Comparison of ENCODE assay signal across 17 cellular contexts in the genomic region with DNA sequence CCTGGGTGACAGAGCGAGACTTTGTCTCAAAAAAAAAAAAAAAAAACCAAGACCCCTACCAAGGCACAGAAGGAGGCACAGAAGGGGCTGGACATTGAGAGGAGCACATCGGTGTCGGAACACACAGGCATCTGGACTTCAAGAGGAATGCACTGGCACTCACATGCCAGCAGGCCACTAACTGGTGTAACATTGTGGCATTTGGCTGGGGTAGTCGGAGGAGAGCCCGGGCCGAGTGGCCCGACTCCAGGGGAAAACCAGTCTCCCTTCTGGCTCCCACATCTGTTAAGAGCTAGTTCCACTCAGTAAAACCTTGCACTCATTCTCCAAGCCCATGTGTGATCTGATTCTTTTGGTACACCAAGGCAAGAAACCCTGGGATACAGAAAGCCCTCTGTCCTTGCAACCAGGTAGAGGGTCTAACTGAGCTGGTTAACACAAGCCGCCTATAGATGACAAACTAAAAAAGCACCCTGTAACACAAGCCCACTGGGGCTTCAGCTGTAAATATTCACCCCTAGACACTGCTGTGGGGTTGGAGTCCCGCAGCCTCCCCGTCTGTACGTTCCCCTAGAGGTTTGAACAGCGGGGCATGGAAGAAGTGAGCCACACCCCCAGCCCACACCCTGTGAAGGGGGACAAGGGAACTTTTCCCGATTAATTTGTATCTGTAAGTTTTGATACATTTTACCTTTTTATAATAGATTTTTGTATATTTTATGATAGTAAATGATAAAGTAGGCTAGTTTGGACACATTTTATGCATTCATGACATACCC. TPM values are rescaled to one million over a fixed set of nuclear protein-coding genes. Genes with fewer than 3 reads are reported as not detected.
DNase-seq lines count a peak whose midpoint lies in the region; ATAC-seq and TF ChIP-seq lines count a peak whose summit lies in the region.
"Had no signal": no experiment of that assay in that cellular context is flagged by ENCODE, and none has a peak within 500 bp of the region (broad histone marks: within the 10 kb centered on the region; RNA-seq: fewer than 3 reads in every experiment).

No MANE protein-coding gene starts in this region.

- TF ChIP-seq CTCF in AG10803 (conservative IDR thresholded peaks at IDR 0.05; ENCODE audit: low read length) (no peak), HCT116 (IDR thresholded peaks at IDR 0.05 in 2 of 3, conservative IDR thresholded peaks at IDR 0.05 in 1 of 3; ENCODE audit: borderline replicate concordance in 1 of 3, insufficient read depth in 1 of 3, low read depth in 2 of 3, low read length in 2 of 3) (no peak), heart left ventricle (IDR thresholded peaks at IDR 0.05) (no peak), psoas muscle (IDR thresholded peaks at IDR 0.05) (no peak)

- peak overlapping the region; percentile 54 for H3K4me2 ChIP-seq in HCT116 (ENCODE audit: low read length)
- H3K4me2 ChIP-seq: SK-N-SH had no signal

- TF ChIP-seq RAD21 in HCT116 (IDR thresholded peaks at IDR 0.05; ENCODE audit: low read depth): no peak

- intact Hi-C loops in HCT116 (cut with micrococcal nuclease) (no loop called here), heart left ventricle (cut with DNase I) (no loop called here), psoas muscle (cut with DNase I) (no loop called here)

- H3K4me1 ChIP-seq in HCT116 (ENCODE audit: control insufficient read depth in 1 of 2, insufficient read depth in 2 of 2, low read length in 2 of 2) (peaks cover 3 to 13% of the 10 kb centered on the region in 2 experiments; a peak in 3 of 4 replicates), heart left ventricle (peaks cover 0 to 4% (median 0%) of the 10 kb centered on the region in 12 donors), psoas muscle (peaks cover 5% of the 10 kb centered on the region)

- RAD21 ChIA-PET in HCT116 (lab: Charles Lee; ENCODE audit: low non-redundant PET in 1 of 2, low total read pairs in 2 of 2, uncharacterized antibody in 2 of 2, unreplicated experiment in 2 of 2): no interaction called here

- H3K4me3 ChIP-seq in AG10803 (ENCODE audit: low read length) (no peak overlapping the region), HCT116 (replicated peaks in 1 of 2; ENCODE audit: low read depth in 1 of 2, low read length in 2 of 2) (no peak overlapping the region), heart left ventricle (no peak overlapping the region), psoas muscle (no peak overlapping the region)
- H3K4me3 ChIP-seq: PC-9 had no signal

- DNase-seq in AG10803 (ENCODE audit: low read depth): peak; percentile 26
- DNase-seq in HCT116 (ENCODE audit: low read depth, low spot score): no peak
- peak in 3 of 5 donors; percentile 19 to 35 (median 29) for DNase-seq in heart left ventricle
- peak in 1 of 2 donors; percentile 55 for DNase-seq in psoas muscle
- DNase-seq in SKM-1 (lab: John Stamatoyannopoulos, UW; ENCODE audit: unreplicated experiment): no peak
- DNase-seq in SK-N-DZ (ENCODE audit: low spot score): no peak
- DNase-seq in effector CD4-positive, alpha-beta T cell: no peak
- DNase-seq: AML-193, Caco-2, NCI-H1436 treated with DMSO at 0.1 percent for 48 hours, NCI-H2029 treated with DMSO at 0.1 percent for 48 hours, NCI-H2171 treated with DMSO at 0.1 percent for 48 hours, NCI-H748 treated with DMSO at 0.1 percent for 48 hours, PC-9, SK-N-SH had no signal

- H3K27ac ChIP-seq in HCT116 (ENCODE audit: low read depth, low read length) (no peak overlapping the region; the same call in 1 of the 2 replicates), heart left ventricle (no peak overlapping the region), psoas muscle (peak overlapping the region; percentile 9)
- H3K27ac ChIP-seq: PC-9 had no signal

- WGBS in heart left ventricle, 4 donors: 61 to 72% (median 65%) methylated on average over 13 of the region's 13 CpGs
- 20 to 37% (median 25%) methylated on average over 13 of the region's 13 CpGs for WGBS in psoas muscle, 3 donors

- CTCF ChIA-PET in HCT116 (lab: Charles Lee): no interaction called here

- H3K79me2 ChIP-seq in HCT116 (ENCODE audit: insufficient read depth, low read length): no peaks in the 10 kb centered on the region

- H3K9me3 ChIP-seq in HCT116 (ENCODE audit: control insufficient read depth in 1 of 2, insufficient read depth in 1 of 2, low read depth in 1 of 2, low read length in 2 of 2) (peaks cover 3 to 6% of the 10 kb centered on the region in 2 experiments; a peak in 3 of 4 replicates), heart left ventricle (peaks cover 0 to 13% (median 6%) of the 10 kb centered on the region in 12 donors), psoas muscle (no peaks in the 10 kb centered on the region)

- POLR2A ChIA-PET in HCT116 (lab: Charles Lee): interaction anchor here (0.9 kb wide), 1 partner anchor 14 kb away, joined by 5 read pairs; no protein-coding TSS in a partner anchor

- TF ChIP-seq POLR2A in HCT116 (IDR thresholded peaks at IDR 0.05; ENCODE audit: borderline replicate concordance, extremely low read depth, insufficient read depth, insufficient read length) (no peak), heart left ventricle (IDR thresholded peaks at IDR 0.05) (no peak)

- H2AFZ ChIP-seq in HCT116 (ENCODE audit: low read depth, low read length, poor library complexity, severe bottlenecking): no peak overlapping the region
- H2AFZ ChIP-seq: PC-9 had no signal

- H3K9me2 ChIP-seq in HCT116 (ENCODE audit: insufficient read depth): no peaks in the 10 kb centered on the region
- H3K9me2 ChIP-seq: SK-N-SH had no signal

- H3K36me3 ChIP-seq in HCT116 (ENCODE audit: control insufficient read depth in 1 of 2, insufficient read depth in 2 of 2, low read length in 2 of 2) (no peaks in the 10 kb centered on the region), heart left ventricle (no peaks in the 10 kb centered on the region), psoas muscle (ENCODE audit: insufficient read depth in 1 of 2, low read depth in 1 of 2) (no peaks in the 10 kb centered on the region)

- ATAC-seq in HCT116 (peak; percentile 45), heart left ventricle (peak; percentile 28 to 85 (median 74)), psoas muscle (peak; percentile 58 to 97 (median 86))

- no peak overlapping the region for H3K9ac ChIP-seq in HCT116 (ENCODE audit: low read length)
- H3K9ac ChIP-seq: SK-N-SH had no signal

- no peaks in the 10 kb centered on the region for H4K20me1 ChIP-seq in HCT116 (ENCODE audit: insufficient read depth)

- no TSS peak for BruUV-seq in HCT116 (replicated peaks; lab: Mats Ljungman, UMichigan)

- H3K27me3 ChIP-seq in HCT116 (ENCODE audit: insufficient read depth, low read length) (no peaks in the 10 kb centered on the region), heart left ventricle (no peaks in the 10 kb centered on the region), psoas muscle (ENCODE audit: insufficient read depth in 3 of 3, low read length in 2 of 3) (no peaks in the 10 kb centered on the region)

TF ChIP-seq in HCT116, 20 proteins besides CTCF, POLR2A, EP300 and RAD21:
- TF ChIP-seq CBX3 (IDR thresholded peaks at IDR 0.05; ENCODE audit: low read depth) (no peak), EGR1 (IDR thresholded peaks at IDR 0.05; ENCODE audit: low read depth) (no peak), YY1 (IDR thresholded peaks at IDR 0.05; ENCODE audit: extremely low read depth, insufficient replicate concordance, low read depth, low read length) (no peak), POLR2AphosphoS5 (IDR thresholded peaks at IDR 0.05; ENCODE audit: low read depth, low read length) (no peak), SP1 (IDR thresholded peaks at IDR 0.05; ENCODE audit: low read depth) (no peak), CEBPB (IDR thresholded peaks at IDR 0.05; ENCODE audit: low read depth) (no peak), SIN3A (IDR thresholded peaks at IDR 0.05; ENCODE audit: low read depth) (no peak)

RNA-seq across cellular contexts. Expression of a gene that starts 17.2 kb away (rescaled TPM):
- total RNA-seq in HCT116 (2021; ENCODE audit: unreplicated experiment) (60.0 TPM), heart left ventricle (10 to 100 TPM; 42.5 to 68.1 (median 59.1) TPM), psoas muscle (10 to 100 TPM; 20.0 to 41.7 (median 35.0) TPM)
- 22.2 and 29.2 TPM in 2 replicates for polyA plus RNA-seq in HCT116 (2012)
- polyA plus RNA-seq in heart left ventricle (10 to 100 TPM; 15.8 to 49.0 TPM), psoas muscle (10 to 100 TPM; 27.6 to 65.3 (median 32.8) TPM)
- 64.0 and 69.5 TPM in 2 replicates for polyA plus RNA-seq in SK-N-DZ (2014; cell fraction: cytosol; rRNA removed)
- 14.8 and 20.2 TPM in 2 replicates for polyA plus RNA-seq in SK-N-DZ (2014; cell fraction: nucleus; rRNA removed)

RNA-seq across cellular contexts. Expression of a gene that starts 32.2 kb away (rescaled TPM):
- total RNA-seq in HCT116 (2021; ENCODE audit: unreplicated experiment) (not detected), heart left ventricle (1 to 10 TPM in 1 of 9 donors, under 1 TPM in 4, not detected in 4; 0.19 to 2.2 (median 0.21) TPM), psoas muscle (not detected)
- 0.05 TPM in 1 of 2 replicates, not detected in the other for polyA plus RNA-seq in HCT116 (2012)
- polyA plus RNA-seq in heart left ventricle (under 1 TPM; 0.11 to 0.12 TPM), psoas muscle (under 1 TPM; 0.09 to 0.31 (median 0.16) TPM)
- 0.24 and 2.2 TPM in 2 replicates for polyA plus RNA-seq in SK-N-DZ (2014; cell fraction: cytosol; rRNA removed)
- 0.54 and 0.90 TPM in 2 replicates for polyA plus RNA-seq in SK-N-DZ (2014; cell fraction: nucleus; rRNA removed)
- total RNA-seq: A673, Caco-2, NCI-H460 had no signal

RNA-seq across cellular contexts. Expression of a gene that starts 52.3 kb away (rescaled TPM):
- total RNA-seq in HCT116 (2021; ENCODE audit: unreplicated experiment) (263 TPM), heart left ventricle (1,000 to 10,000 TPM in 2 of 9 donors, 100 to 1,000 TPM in 7; 292 to 1,815 (median 503) TPM), psoas muscle (100 to 1,000 TPM; 276 to 407 (median 350) TPM)
- polyA plus RNA-seq in HCT116 (2012): 648 and 649 TPM in 2 replicates
- polyA plus RNA-seq in heart left ventricle (1,000 to 10,000 TPM; 1,262 to 4,461 TPM), psoas muscle (100 to 1,000 TPM; 629 to 910 (median 836) TPM)
- 1,301 and 1,497 TPM in 2 replicates for polyA plus RNA-seq in SK-N-DZ (2014; cell fraction: cytosol; rRNA removed)
- polyA plus RNA-seq in SK-N-DZ (2014; cell fraction: nucleus; rRNA removed): 731 and 924 TPM in 2 replicates

Comparison
In these comparisons a context has a peak if more than half of its experiments do, and no peak if none do; other contexts are left out.
1. DNase-seq: peak in AG10803 (single experiment) and heart left ventricle (3 of 5); none in HCT116 (single experiment), SKM-1 (single experiment), SK-N-DZ (single experiment) and effector CD4-positive, alpha-beta T cell (single experiment).
2. Peak in every context shown above with its lines, with median percentiles within 50 percentile points of each other: ATAC-seq.